In the genomic region with DNA sequence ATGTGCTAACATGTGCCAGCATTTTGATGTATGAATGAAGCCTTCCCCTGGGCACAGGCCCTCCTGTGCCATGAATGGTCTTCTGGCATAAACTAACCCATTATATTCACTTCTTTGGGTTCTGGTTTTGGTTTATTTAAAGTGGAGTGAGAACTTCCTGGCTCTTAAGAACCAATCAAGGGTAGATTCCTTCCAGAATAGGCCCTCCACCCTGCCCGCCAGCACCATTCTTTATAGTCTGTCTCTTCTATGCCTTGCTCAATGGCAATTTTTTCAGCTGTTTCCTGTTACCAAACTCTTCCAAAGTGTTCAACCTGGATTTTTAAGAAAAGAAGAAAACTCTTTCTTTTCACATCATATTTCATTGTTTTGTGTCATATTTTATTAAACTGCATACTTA, we compare ENCODE assay signal across 16 cellular contexts.
"Had no signal": no experiment of that assay in that cellular context is flagged by ENCODE, and none has a peak within 500 bp of the region (broad histone marks: within the 10 kb centered on the region; RNA-seq: fewer than 3 reads in every experiment).

No MANE protein-coding gene starts in this region.

- H3K4me3 ChIP-seq: heart left ventricle, lung, ovary, vagina had no signal

- ATAC-seq: effector memory CD8-positive, alpha-beta T cell; heart left ventricle; naive thymus-derived CD8-positive, alpha-beta T cell; right cardiac atrium; stimulated activated naive CD8-positive, alpha-beta T cell treated with anti-CD3 and anti-CD28 coated beads, Interleukin-15, Interleukin-2, amounts not matched to agents 100 U/mL and 50 U/mL, for 24 hours had no signal

- H3K27ac ChIP-seq: heart left ventricle, neutrophil, ovary, vagina had no signal

- H3K9me3 ChIP-seq: heart left ventricle, neutrophil, ovary, vagina had no signal

- DNase-seq: activated CD4-positive, alpha-beta T cell treated with anti-CD3 and anti-CD28 coated beads for 1 hour; activated T-cell treated with anti-CD3 and anti-CD28 coated beads, Interleukin-2, amount 50 U/mL, for 1 hour; aorta; caudate nucleus; effector memory CD8-positive, alpha-beta T cell; heart left ventricle; naive thymus-derived CD8-positive, alpha-beta T cell; ovary; right cardiac atrium; stimulated activated CD4-positive, alpha-beta T cell treated with anti-CD3 and anti-CD28 coated beads, Interleukin-12 subunit alpha, Interleukin-12 subunit beta, amount 100 ng/mL, for 4 hours; stimulated activated CD4-positive, alpha-beta T cell treated with anti-CD3 and anti-CD28 coated beads, Interleukin-4, amount 100 ng/mL, for 4 hours; stimulated activated naive CD8-positive, alpha-beta T cell treated with anti-CD3 and anti-CD28 coated beads, Interleukin-15, Interleukin-2, amounts not matched to agents 100 U/mL and 50 U/mL, for 24 hours; T-helper 1 cell had no signal

- H3K27me3 ChIP-seq: heart left ventricle, neutrophil, ovary, vagina had no signal

- H3K36me3 ChIP-seq: heart left ventricle, neutrophil, ovary, vagina had no signal

- H3K4me1 ChIP-seq: vagina had no signal
